Comparison of ENCODE assay signal across 9 cellular contexts in the genomic region with DNA sequence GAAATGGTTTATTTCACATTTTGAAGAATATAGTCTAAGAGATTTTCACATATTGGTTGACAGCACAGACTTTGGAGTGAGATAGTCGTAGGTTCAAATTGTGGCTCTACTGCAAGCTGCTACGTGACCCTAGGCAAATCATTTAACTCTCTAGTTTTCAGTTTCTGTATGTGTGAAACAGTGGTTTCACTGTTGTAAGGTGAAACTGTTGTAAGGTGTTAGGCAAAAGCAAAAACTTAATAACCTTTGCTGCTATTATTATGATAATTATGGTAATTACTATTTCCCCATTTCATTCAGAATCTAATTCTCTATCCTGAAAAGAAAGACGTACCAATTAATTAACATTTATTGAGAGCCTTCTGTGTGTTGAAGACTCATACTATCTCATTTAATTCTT.
DNase-seq lines count a peak whose midpoint lies in the region; ATAC-seq lines count a peak whose summit lies in the region.
"Had no signal": no experiment of that assay in that cellular context is flagged by ENCODE, and none has a peak within 500 bp of the region (broad histone marks: within the 10 kb centered on the region; RNA-seq: fewer than 3 reads in every experiment).

No MANE protein-coding gene starts in this region.

- no peak overlapping the region for H3K27ac ChIP-seq in effector memory CD4-positive, alpha-beta T cell (ENCODE audit: insufficient read depth, low read length, poor library complexity, severe bottlenecking)

- H3K27ac Mint-ChIP-seq in activated T-helper 17 cell treated with anti-CD3 and anti-CD28 coated beads, Interleukin-2, amount 50 U/mL, for 72 hours: peak overlapping the region; percentile 93

- no peaks in the 10 kb centered on the region for H3K9me3 Mint-ChIP-seq in activated T-helper 17 cell treated with anti-CD3 and anti-CD28 coated beads, Interleukin-2, amount 50 U/mL, for 72 hours

- H3K4me1 ChIP-seq in effector memory CD4-positive, alpha-beta T cell (ENCODE audit: control insufficient read depth, insufficient read depth, low read length, poor library complexity, severe bottlenecking): no peaks in the 10 kb centered on the region
- H3K4me1 ChIP-seq: HAP-1 had no signal

- no peak for DNase-seq in activated CD4-positive, alpha-beta T cell treated with anti-CD3 and anti-CD28 coated beads, Interleukin-2, amount 50 U/mL, for 48 hours
- no peak for DNase-seq in KBM-7
- DNase-seq in effector memory CD4-positive, alpha-beta T cell: no peak
- no peak for DNase-seq in activated naive CD4-positive, alpha-beta T cell treated with Interleukin-2 at 50 U/mL for 16 hours

- in situ Hi-C loops in KBM-7 (cut with MboI; ENCODE audit: low pct_unique_long_range_greater_than_20kb, low sequenced_read_pairs): no loop called here

- H3K27me3 Mint-ChIP-seq in activated T-helper 17 cell treated with anti-CD3 and anti-CD28 coated beads, Interleukin-2, amount 50 U/mL, for 72 hours: no peaks in the 10 kb centered on the region

- peak overlapping the region; percentile 56 for H3K4me3 Mint-ChIP-seq in activated T-helper 17 cell treated with anti-CD3 and anti-CD28 coated beads, Interleukin-2, amount 50 U/mL, for 72 hours

- peaks cover 61% of the 10 kb centered on the region for H3K36me3 Mint-ChIP-seq in activated T-helper 17 cell treated with anti-CD3 and anti-CD28 coated beads, Interleukin-2, amount 50 U/mL, for 72 hours (ENCODE audit: low read depth)

- H3K9me3 ChIP-seq in effector memory CD4-positive, alpha-beta T cell (ENCODE audit: control insufficient read depth, low read length): no peaks in the 10 kb centered on the region
- H3K9me3 ChIP-seq: HAP-1 had no signal

- no peaks in the 10 kb centered on the region for H3K27me3 ChIP-seq in effector memory CD4-positive, alpha-beta T cell (replicated peaks; ENCODE audit: control insufficient read depth, insufficient read depth, low read length, poor library complexity, severe bottlenecking)

- H3K4me3 ChIP-seq in effector memory CD4-positive, alpha-beta T cell (ENCODE audit: insufficient read depth, low read depth, low read length, poor library complexity, severe bottlenecking): no peak overlapping the region
- H3K4me3 ChIP-seq: HAP-1 had no signal

- ATAC-seq in GM18870 (IDR thresholded peaks at IDR 0.05; ENCODE audit: unreplicated experiment): peak; percentile 100
- ATAC-seq in GM21526 (IDR thresholded peaks at IDR 0.05; ENCODE audit: low FRiP score, unreplicated experiment): peak; percentile 99
- ATAC-seq in HG03095 (IDR thresholded peaks at IDR 0.05; ENCODE audit: unreplicated experiment): peak; percentile 98
- ATAC-seq in activated T-helper 17 cell treated with anti-CD3 and anti-CD28 coated beads, Interleukin-2, amount 50 U/mL, for 72 hours (replicated peaks): peak; percentile 88

- H3K36me3 ChIP-seq in effector memory CD4-positive, alpha-beta T cell (ENCODE audit: control insufficient read depth, insufficient read depth, low read length): no peaks in the 10 kb centered on the region

- H3K4me1 Mint-ChIP-seq in activated T-helper 17 cell treated with anti-CD3 and anti-CD28 coated beads, Interleukin-2, amount 50 U/mL, for 72 hours: peaks cover 18% of the 10 kb centered on the region
